ENCODE assay signal across 1 cellular context in the genomic region with DNA sequence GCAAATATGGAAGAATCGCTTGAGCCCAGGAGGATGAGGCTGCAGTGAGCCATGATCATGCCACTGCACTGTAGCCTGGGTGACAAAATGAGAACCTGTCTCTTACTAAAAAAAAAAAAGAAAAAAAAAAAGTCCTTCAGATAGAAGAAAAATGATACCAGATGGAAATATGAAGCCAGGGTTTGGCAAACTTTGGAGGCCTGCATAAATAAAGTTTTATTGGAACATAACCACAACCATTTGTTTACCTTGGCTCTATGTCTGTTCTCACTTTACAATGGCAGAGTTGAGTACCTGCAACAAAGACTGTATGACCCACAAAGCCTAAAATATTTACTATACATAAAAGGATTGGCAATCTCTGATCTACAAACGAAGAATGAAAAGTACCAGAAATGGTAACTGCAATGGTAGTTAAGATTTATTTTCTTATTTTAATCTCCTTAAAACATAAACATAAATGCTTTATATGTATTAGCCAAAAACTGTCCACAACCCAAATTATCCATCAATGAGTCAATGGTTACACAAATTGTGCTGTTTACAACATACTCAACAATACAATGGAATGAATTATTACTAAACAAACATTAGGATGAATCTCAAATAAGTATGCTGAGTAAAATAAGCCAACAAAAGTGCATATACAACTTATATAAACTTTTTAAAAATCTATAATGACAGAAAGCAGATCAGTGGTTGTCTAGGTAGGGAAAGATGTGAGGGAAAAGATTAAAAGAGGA.
TF ChIP-seq lines count a peak whose summit lies in the region.

No MANE protein-coding gene starts in this region.

TF ChIP-seq in IMR-90, 13 proteins besides CTCF, POLR2A, EP300 and RAD21:
- TF ChIP-seq CHD1 (IDR thresholded peaks at IDR 0.05; ENCODE audit: low read depth, low read length): no peak
- TF ChIP-seq BHLHE40 (IDR thresholded peaks at IDR 0.05; ENCODE audit: low read depth, low read length): no peak
- no peak for TF ChIP-seq RFX5 (IDR thresholded peaks at IDR 0.05; ENCODE audit: low read depth, low read length)
- no peak for TF ChIP-seq MAZ (IDR thresholded peaks at IDR 0.05; ENCODE audit: borderline replicate concordance, low read depth, low read length)
- TF ChIP-seq SMC3 (IDR thresholded peaks at IDR 0.05; ENCODE audit: low read depth, low read length): no peak
- no peak for TF ChIP-seq MXI1 (IDR thresholded peaks at IDR 0.05; ENCODE audit: borderline replicate concordance, low read depth, low read length)
- no peak for TF ChIP-seq FOS (IDR thresholded peaks at IDR 0.05; ENCODE audit: low read depth, low read length)
- no peak for TF ChIP-seq CEBPB (IDR thresholded peaks at IDR 0.05; ENCODE audit: low read depth, low read length)
- TF ChIP-seq, protein P1, sequence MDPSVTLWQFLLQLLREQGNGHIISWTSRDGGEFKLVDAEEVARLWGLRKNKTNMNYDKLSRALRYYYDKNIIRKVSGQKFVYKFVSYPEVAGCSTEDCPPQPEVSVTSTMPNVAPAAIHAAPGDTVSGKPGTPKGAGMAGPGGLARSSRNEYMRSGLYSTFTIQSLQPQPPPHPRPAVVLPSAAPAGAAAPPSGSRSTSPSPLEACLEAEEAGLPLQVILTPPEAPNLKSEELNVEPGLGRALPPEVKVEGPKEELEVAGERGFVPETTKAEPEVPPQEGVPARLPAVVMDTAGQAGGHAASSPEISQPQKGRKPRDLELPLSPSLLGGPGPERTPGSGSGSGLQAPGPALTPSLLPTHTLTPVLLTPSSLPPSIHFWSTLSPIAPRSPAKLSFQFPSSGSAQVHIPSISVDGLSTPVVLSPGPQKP (IDR thresholded peaks at IDR 0.05; ENCODE audit: borderline replicate concordance, low read depth, low read length): no peak
- no peak for TF ChIP-seq NFE2L2 (IDR thresholded peaks at IDR 0.05; ENCODE audit: low read depth, low read length)
- no peak for TF ChIP-seq MAFK (IDR thresholded peaks at IDR 0.05; ENCODE audit: low read depth, low read length)
- TF ChIP-seq, protein P2, sequence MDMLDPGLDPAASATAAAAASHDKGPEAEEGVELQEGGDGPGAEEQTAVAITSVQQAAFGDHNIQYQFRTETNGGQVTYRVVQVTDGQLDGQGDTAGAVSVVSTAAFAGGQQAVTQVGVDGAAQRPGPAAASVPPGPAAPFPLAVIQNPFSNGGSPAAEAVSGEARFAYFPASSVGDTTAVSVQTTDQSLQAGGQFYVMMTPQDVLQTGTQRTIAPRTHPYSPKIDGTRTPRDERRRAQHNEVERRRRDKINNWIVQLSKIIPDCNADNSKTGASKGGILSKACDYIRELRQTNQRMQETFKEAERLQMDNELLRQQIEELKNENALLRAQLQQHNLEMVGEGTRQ (IDR thresholded peaks at IDR 0.05; ENCODE audit: low read depth, low read length): no peak
TF ChIP-seq in IMR-90: peak in this region for 0.
